Comparison of ENCODE assay signal across 14 cellular contexts in the genomic region with DNA sequence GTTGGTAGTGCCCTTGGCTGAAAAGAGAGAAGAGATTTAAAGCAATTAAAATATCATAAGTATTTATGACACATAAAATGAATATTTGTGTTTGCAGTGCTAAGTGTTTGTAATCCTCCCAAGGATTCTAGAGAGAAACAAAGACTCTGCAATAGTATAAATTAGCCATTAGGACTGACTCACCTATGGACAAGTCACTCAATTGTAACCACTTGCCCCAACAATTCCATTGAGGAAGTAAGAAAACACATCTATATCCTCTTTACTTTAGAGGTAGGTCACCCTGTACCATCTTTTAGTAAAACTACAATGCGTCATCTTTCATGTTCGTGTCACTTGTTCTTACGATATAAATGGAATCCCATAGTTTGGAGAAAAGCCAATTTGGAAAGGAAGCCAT.
DNase-seq lines count a peak whose midpoint lies in the region; ATAC-seq and TF ChIP-seq lines count a peak whose summit lies in the region.
"Had no signal": no experiment of that assay in that cellular context is flagged by ENCODE, and none has a peak within 500 bp of the region (broad histone marks: within the 10 kb centered on the region; RNA-seq: fewer than 3 reads in every experiment).

No MANE protein-coding gene starts in this region.

- H3K27me3 ChIP-seq in IMR-90 (ENCODE audit: control insufficient read depth, insufficient read depth, low read length) (no peaks in the 10 kb centered on the region), SJCRH30 (peaks cover 2% of the 10 kb centered on the region)

- H3K36me3 ChIP-seq in IMR-90 (ENCODE audit: control insufficient read depth, insufficient read depth, low read length): no peaks in the 10 kb centered on the region
- H3K36me3 ChIP-seq in SJCRH30: no peaks in the 10 kb centered on the region

- H3K79me1 ChIP-seq in IMR-90 (ENCODE audit: low read depth in 1 of 2, low read length in 2 of 2): no peaks in the 10 kb centered on the region

- intact Hi-C loops in IMR-90 (cut with micrococcal nuclease) (no loop called here), natural killer cell (cut with micrococcal nuclease) (no loop called here)

- no peak overlapping the region for H2BK15ac ChIP-seq in IMR-90 (ENCODE audit: low read depth, low read length)

- H4K20me1 ChIP-seq in IMR-90 (ENCODE audit: insufficient read depth, low read length): no peaks in the 10 kb centered on the region

- CTCF ChIA-PET in IMR-90 (lab: Yijun Ruan, JAX): no interaction called here

- TF ChIP-seq POLR2A in IMR-90 (IDR thresholded peaks at IDR 0.05; ENCODE audit: low read depth, low read length): no peak

- H3K27ac Mint-ChIP-seq in nephron (peak overlapping the region in 2 of 3 experiments; percentile 13 to 49), natural killer cell (no peak overlapping the region)
- H3K27ac Mint-ChIP-seq: CD4-positive, alpha-beta T cell had no signal

- no peaks in the 10 kb centered on the region for H3K36me3 Mint-ChIP-seq in nephron (ENCODE audit: low read depth)
- no peaks in the 10 kb centered on the region for H3K36me3 Mint-ChIP-seq in natural killer cell

- no peak overlapping the region for H3K4ac ChIP-seq in IMR-90 (ENCODE audit: low read depth, low read length)

- no CpG with 5 or more reads among the region's 3 CpGs for WGBS in IMR-90 (ENCODE audit: extremely low coverage in 2 of 2, insufficient read length in 1 of 2), 2 experiments

- no peak overlapping the region for H3K9ac ChIP-seq in IMR-90 (ENCODE audit: low read depth, low read length)

- ATAC-seq in IMR-90 (ENCODE audit: low read depth) (peak; percentile 24; the same call in 1 of the 2 replicates), natural killer cell (no peak)
- ATAC-seq: A549, K562 had no signal

- H2BK20ac ChIP-seq in IMR-90 (ENCODE audit: low read depth, low read length): no peak overlapping the region

- H3K14ac ChIP-seq in IMR-90 (replicated peaks; ENCODE audit: low read depth, low read length): no peak overlapping the region

- BruUV-seq in IMR-90 (replicated peaks; lab: Mats Ljungman, UMichigan): no TSS peak

- H3K4me1 ChIP-seq in IMR-90 (ENCODE audit: control insufficient read depth, insufficient read depth, low read length) (no peaks in the 10 kb centered on the region), SJCRH30 (no peaks in the 10 kb centered on the region)
- H3K4me1 ChIP-seq: A549 had no signal

- no peak for TF ChIP-seq RAD21 in IMR-90 (IDR thresholded peaks at IDR 0.05; ENCODE audit: low read length)

- H3K9me3 ChIP-seq in IMR-90 (ENCODE audit: control insufficient read depth, insufficient read depth, low read length) (no peaks in the 10 kb centered on the region), SJCRH30 (replicated peaks) (no peaks in the 10 kb centered on the region; the same call in 1 of the 2 replicates)
- H3K9me3 ChIP-seq: A549 had no signal

- no peaks in the 10 kb centered on the region for H3K9me3 Mint-ChIP-seq in nephron
- H3K9me3 Mint-ChIP-seq in natural killer cell: no peaks in the 10 kb centered on the region
- H3K9me3 Mint-ChIP-seq: CD4-positive, alpha-beta T cell had no signal

- H3K4me3 ChIP-seq in IMR-90 (ENCODE audit: insufficient read depth, low read depth, low read length): no peak overlapping the region
- H3K4me3 ChIP-seq in epithelial cell of esophagus (ENCODE audit: low read length): no peak overlapping the region
- no peak overlapping the region for H3K4me3 ChIP-seq in SJCRH30
- H3K4me3 ChIP-seq: A549, K562 had no signal

- DNase-seq in CD1c-positive myeloid dendritic cell (ENCODE audit: extremely low spot score) (peak; percentile 17), IMR-90 (no peak), epithelial cell of esophagus (ENCODE audit: low read depth) (peak; percentile 84), SJCRH30 (no peak), natural killer cell (no peak)
- no peak for DNase-seq in stimulated activated CD4-positive, alpha-beta T cell treated with anti-CD3 and anti-CD28 coated beads, Interleukin-1b, Interleukin-23, amount 100 ng/mL, for 48 hours
- DNase-seq: CD4-positive, alpha-beta T cell; DND-41; GF-D8; NCI-H1930; NCI-H524 treated with DMSO at 0.1 percent for 48 hours had no signal

- H4K5ac ChIP-seq in IMR-90 (ENCODE audit: low read depth, low read length): no peak overlapping the region

- H3K4me1 Mint-ChIP-seq in nephron (peaks cover 17% of the 10 kb centered on the region), natural killer cell (no peaks in the 10 kb centered on the region)

- H3K4me3 Mint-ChIP-seq in nephron (no peak overlapping the region), natural killer cell (no peak overlapping the region)
- H3K4me3 Mint-ChIP-seq: CD4-positive, alpha-beta T cell had no signal

- no peak overlapping the region for H2AK5ac ChIP-seq in IMR-90 (ENCODE audit: low read depth, low read length)

- POLR2A ChIA-PET in IMR-90 (lab: Charles Lee; ENCODE audit: unreplicated experiment): no interaction called here

- TF ChIP-seq CTCF in IMR-90 (conservative IDR thresholded peaks at IDR 0.05; ENCODE audit: low read depth, low read length) (no peak), epithelial cell of esophagus (IDR thresholded peaks at IDR 0.05; ENCODE audit: insufficient read depth, low read depth, low read length, missing control alignments) (no peak), nephron (IDR thresholded peaks at IDR 0.05; ENCODE audit: unreplicated experiment in 3 of 3) (no peak), natural killer cell (IDR thresholded peaks at IDR 0.05) (no peak)

- no peak overlapping the region for H2BK5ac ChIP-seq in IMR-90 (ENCODE audit: low read depth, low read length, poor library complexity, severe bottlenecking)

- H3K9me1 ChIP-seq in IMR-90 (ENCODE audit: insufficient read depth, low read length): no peaks in the 10 kb centered on the region

- no peak overlapping the region for H3K4me2 ChIP-seq in IMR-90 (ENCODE audit: low read depth, low read length)
- H3K4me2 ChIP-seq: A549 had no signal

- no peak overlapping the region for H2AK9ac ChIP-seq in IMR-90 (replicated peaks; ENCODE audit: low read depth, low read length, poor library complexity)

- H3K27me3 Mint-ChIP-seq in nephron (ENCODE audit: low read depth) (peaks cover 3% of the 10 kb centered on the region), natural killer cell (ENCODE audit: low read depth in 2 of 2) (no peaks in the 10 kb centered on the region)
- H3K27me3 Mint-ChIP-seq: CD4-positive, alpha-beta T cell had no signal

- no peak overlapping the region for H4K91ac ChIP-seq in IMR-90 (ENCODE audit: insufficient read depth, low read depth, low read length)

- dilution Hi-C loops in IMR-90 (cut with HindIII; ENCODE audit: low sequenced_read_pairs, unreplicated experiment): no loop called here

- H3K23ac ChIP-seq in IMR-90 (ENCODE audit: low read depth, low read length): no peak overlapping the region

- no peak overlapping the region for H3K18ac ChIP-seq in IMR-90 (ENCODE audit: low read depth, low read length)

- in situ Hi-C loops in IMR-90 (cut with MboI; ENCODE audit: low sequenced_read_pairs): loop anchor here (25.0 kb wide), 1 partner anchor 1049 kb away; no protein-coding TSS in a partner anchor

- H2AFZ ChIP-seq in IMR-90 (replicated peaks; ENCODE audit: low read length, poor library complexity): no peak overlapping the region

- H3K56ac ChIP-seq in IMR-90 (ENCODE audit: extremely low read depth, insufficient read depth, low read length): no peak overlapping the region

- no peak overlapping the region for H2BK120ac ChIP-seq in IMR-90 (ENCODE audit: low read depth, low read length)

- no peak overlapping the region for H3K27ac ChIP-seq in IMR-90 (ENCODE audit: insufficient read depth, low read length)
- no peak overlapping the region for H3K27ac ChIP-seq in SJCRH30
- H3K27ac ChIP-seq: A549 had no signal

- no peak overlapping the region for H4K8ac ChIP-seq in IMR-90 (ENCODE audit: low read depth in 2 of 2, low read length in 2 of 2)

TF ChIP-seq in IMR-90, 13 proteins besides CTCF, POLR2A, EP300 and RAD21:
- TF ChIP-seq SMC3 (IDR thresholded peaks at IDR 0.05; ENCODE audit: low read depth, low read length): no peak
- no peak for TF ChIP-seq RFX5 (IDR thresholded peaks at IDR 0.05; ENCODE audit: low read depth, low read length)
- TF ChIP-seq CEBPB (IDR thresholded peaks at IDR 0.05; ENCODE audit: low read depth, low read length): no peak
- no peak for TF ChIP-seq MXI1 (IDR thresholded peaks at IDR 0.05; ENCODE audit: borderline replicate concordance, low read depth, low read length)
- TF ChIP-seq MAFK (IDR thresholded peaks at IDR 0.05; ENCODE audit: low read depth, low read length): no peak
- no peak for TF ChIP-seq USF2 (IDR thresholded peaks at IDR 0.05; ENCODE audit: low read depth, low read length)
- TF ChIP-seq RCOR1 (IDR thresholded peaks at IDR 0.05; ENCODE audit: insufficient replicate concordance, low read length): no peak
- TF ChIP-seq BHLHE40 (IDR thresholded peaks at IDR 0.05; ENCODE audit: low read depth, low read length): no peak
- TF ChIP-seq FOS (IDR thresholded peaks at IDR 0.05; ENCODE audit: low read depth, low read length): no peak
- no peak for TF ChIP-seq MAZ (IDR thresholded peaks at IDR 0.05; ENCODE audit: borderline replicate concordance, low read depth, low read length)
- TF ChIP-seq, protein P1, sequence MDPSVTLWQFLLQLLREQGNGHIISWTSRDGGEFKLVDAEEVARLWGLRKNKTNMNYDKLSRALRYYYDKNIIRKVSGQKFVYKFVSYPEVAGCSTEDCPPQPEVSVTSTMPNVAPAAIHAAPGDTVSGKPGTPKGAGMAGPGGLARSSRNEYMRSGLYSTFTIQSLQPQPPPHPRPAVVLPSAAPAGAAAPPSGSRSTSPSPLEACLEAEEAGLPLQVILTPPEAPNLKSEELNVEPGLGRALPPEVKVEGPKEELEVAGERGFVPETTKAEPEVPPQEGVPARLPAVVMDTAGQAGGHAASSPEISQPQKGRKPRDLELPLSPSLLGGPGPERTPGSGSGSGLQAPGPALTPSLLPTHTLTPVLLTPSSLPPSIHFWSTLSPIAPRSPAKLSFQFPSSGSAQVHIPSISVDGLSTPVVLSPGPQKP (IDR thresholded peaks at IDR 0.05; ENCODE audit: borderline replicate concordance, low read depth, low read length): no peak
- TF ChIP-seq CHD1 (IDR thresholded peaks at IDR 0.05; ENCODE audit: low read depth, low read length): no peak
- no peak for TF ChIP-seq NFE2L2 (IDR thresholded peaks at IDR 0.05; ENCODE audit: low read depth, low read length)

Comparison
In these comparisons a context has a peak if more than half of its experiments do, and no peak if none do; other contexts are left out.
1. DNase-seq: peak in CD1c-positive myeloid dendritic cell (single experiment) and epithelial cell of esophagus (single experiment); none in IMR-90 (single experiment), SJCRH30 (0 of 2), stimulated activated CD4-positive, alpha-beta T cell treated with anti-CD3 and anti-CD28 coated beads, Interleukin-1b, Interleukin-23, amount 100 ng/mL, for 48 hours (single experiment) and natural killer cell (single experiment).
2. H3K27ac Mint-ChIP-seq: peak in nephron (2 of 3); none in natural killer cell (0 of 2).